In the genomic region with DNA sequence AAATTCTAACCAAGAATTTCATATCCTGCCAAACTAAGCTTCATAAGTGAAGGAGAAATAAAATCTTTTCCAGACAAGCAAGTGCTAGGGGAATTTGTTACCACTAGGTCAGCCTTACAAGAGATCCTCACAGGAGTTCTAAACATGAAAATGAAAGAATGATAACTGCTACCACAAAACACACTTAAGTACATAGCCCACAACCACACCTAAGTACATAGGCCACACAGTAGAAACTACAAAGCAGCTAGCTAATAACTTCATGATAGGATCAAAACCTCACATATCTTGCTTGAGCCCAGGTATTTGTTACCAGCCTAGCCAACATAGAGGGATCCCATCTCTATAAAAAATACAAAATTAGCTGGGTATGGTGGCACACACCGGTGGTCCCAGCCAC, we compare ENCODE assay signal across 30 cellular contexts.
"Had no signal": no experiment of that assay in that cellular context is flagged by ENCODE, and none has a peak within 500 bp of the region (broad histone marks: within the 10 kb centered on the region; RNA-seq: fewer than 3 reads in every experiment).

No MANE protein-coding gene starts in this region.

- H3K27ac Mint-ChIP-seq: activated CD4-positive, alpha-beta memory T cell treated with anti-CD3 and anti-CD28 coated beads for 36 hours; activated CD4-positive, alpha-beta T cell treated with anti-CD3 and anti-CD28 coated beads for 36 hours; activated CD4-positive, alpha-beta T cell treated with anti-CD3 and anti-CD28 coated beads, Interleukin-2, amount 10 ng/mL, durations not matched to agents 24 days and 14 days; activated CD8-positive, alpha-beta memory T cell treated with anti-CD3 and anti-CD28 coated beads, Interleukin-2, amount 10 ng/mL, durations not matched to agents 7 days and 5 days; activated CD8-positive, alpha-beta T cell treated with anti-CD3 and anti-CD28 coated beads, Interleukin-2, amount 10 ng/mL, durations not matched to agents 7 days and 5 days; activated naive CD4-positive, alpha-beta T cell treated with anti-CD3 and anti-CD28 coated beads for 36 hours; activated naive CD4-positive, alpha-beta T cell treated with anti-CD3 and anti-CD28 coated beads, Interleukin-2, amount 50 U/mL, for 24 hours; activated T-helper 1 cell treated with anti-CD3 and anti-CD28 coated beads, Interleukin-12 subunit alpha, Interleukin-12 subunit beta, Interleukin-2, Interleukin-4 antibody, amounts not matched to agents 30 ng/mL and 10 ng/mL and 1 ng/mL, durations not matched to agents 14 hours and 24 hours and 36 hours; activated T-helper 2 cell treated with anti-CD3 and anti-CD28 coated beads, Interferon-gamma antibody, Interleukin-2, Interleukin-4, amounts not matched to agents 10 μg/mL and 5 μg/mL and 100 μg/mL, durations not matched to agents 14 hours and 24 hours and 36 hours; dendritic cell treated with granulocyte-macrophage colony-stimulating factor and Interleukin-4, amounts not matched to agents 40 ng/mL and 50 ng/mL, for 4 days; endodermal cell had no signal

- H3K27me3 Mint-ChIP-seq: activated CD4-positive, alpha-beta memory T cell treated with anti-CD3 and anti-CD28 coated beads for 36 hours; activated CD4-positive, alpha-beta T cell treated with anti-CD3 and anti-CD28 coated beads for 36 hours; activated CD4-positive, alpha-beta T cell treated with anti-CD3 and anti-CD28 coated beads, Interleukin-2, amount 10 ng/mL, durations not matched to agents 24 days and 14 days; activated CD8-positive, alpha-beta memory T cell treated with anti-CD3 and anti-CD28 coated beads, Interleukin-2, amount 10 ng/mL, durations not matched to agents 7 days and 5 days; dendritic cell treated with granulocyte-macrophage colony-stimulating factor and Interleukin-4, amounts not matched to agents 40 ng/mL and 50 ng/mL, for 4 days had no signal

- FAIRE-seq: astrocyte, bronchial epithelial cell, frontal cortex had no signal

- H3K4me1 Mint-ChIP-seq: activated CD4-positive, alpha-beta T cell treated with anti-CD3 and anti-CD28 coated beads for 36 hours; activated CD4-positive, alpha-beta T cell treated with anti-CD3 and anti-CD28 coated beads, Interleukin-2, amount 10 ng/mL, durations not matched to agents 24 days and 14 days; activated naive CD4-positive, alpha-beta T cell treated with anti-CD3 and anti-CD28 coated beads, Interleukin-2, amount 50 U/mL, for 24 hours; central memory CD8-positive, alpha-beta T cell; endodermal cell had no signal

- H3K36me3 ChIP-seq: brain microvascular endothelial cell had no signal

- H3K4me3 ChIP-seq: coronary artery, dorsolateral prefrontal cortex had no signal

- H3K27ac ChIP-seq: brain microvascular endothelial cell, coronary artery, dorsolateral prefrontal cortex had no signal

- H3K4me3 Mint-ChIP-seq: activated CD4-positive, alpha-beta memory T cell treated with anti-CD3 and anti-CD28 coated beads for 36 hours; activated CD4-positive, alpha-beta T cell treated with anti-CD3 and anti-CD28 coated beads for 36 hours; activated CD4-positive, alpha-beta T cell treated with anti-CD3 and anti-CD28 coated beads, Interleukin-2, amount 10 ng/mL, durations not matched to agents 24 days and 14 days; activated CD8-positive, alpha-beta memory T cell treated with anti-CD3 and anti-CD28 coated beads, Interleukin-2, amount 10 ng/mL, durations not matched to agents 7 days and 5 days; activated CD8-positive, alpha-beta T cell treated with anti-CD3 and anti-CD28 coated beads, Interleukin-2, amount 10 ng/mL, durations not matched to agents 7 days and 5 days; activated naive CD4-positive, alpha-beta T cell treated with anti-CD3 and anti-CD28 coated beads for 36 hours; activated naive CD4-positive, alpha-beta T cell treated with anti-CD3 and anti-CD28 coated beads, Interleukin-2, amount 50 U/mL, for 24 hours; activated T-helper 1 cell treated with anti-CD3 and anti-CD28 coated beads, Interleukin-12 subunit alpha, Interleukin-12 subunit beta, Interleukin-2, Interleukin-4 antibody, amounts not matched to agents 30 ng/mL and 10 ng/mL and 1 ng/mL, durations not matched to agents 14 hours and 24 hours and 36 hours; central memory CD8-positive, alpha-beta T cell; dendritic cell treated with granulocyte-macrophage colony-stimulating factor and Interleukin-4, amounts not matched to agents 40 ng/mL and 50 ng/mL, for 4 days; endodermal cell had no signal

- H3K27me3 ChIP-seq: brain microvascular endothelial cell, dorsolateral prefrontal cortex had no signal

- DNase-seq: activated CD4-positive, alpha-beta memory T cell treated with anti-CD3 and anti-CD28 coated beads for 36 hours; activated CD4-positive, alpha-beta T cell treated with anti-CD3 and anti-CD28 coated beads for 36 hours; activated CD4-positive, alpha-beta T cell treated with anti-CD3 and anti-CD28 coated beads, Interleukin-2, amount 10 ng/mL, durations not matched to agents 24 days and 14 days; activated CD4-positive, CD25-positive, alpha-beta regulatory T cell; activated CD4-positive, CD25-positive, alpha-beta regulatory T cell treated with anti-CD3 and anti-CD28 coated beads, Interleukin-2, amount 50 U/mL, for 72 hours; activated CD8-positive, alpha-beta memory T cell treated with anti-CD3 and anti-CD28 coated beads, Interleukin-2, amount 10 ng/mL, durations not matched to agents 7 days and 5 days; activated CD8-positive, alpha-beta memory T cell treated with anti-CD3 and anti-CD28 coated beads, Interleukin-2, amount 50 U/mL, for 4 hours; activated CD8-positive, alpha-beta T cell treated with anti-CD3 and anti-CD28 coated beads, Interleukin-2, amount 10 ng/mL, durations not matched to agents 7 days and 5 days; activated effector memory CD4-positive, alpha-beta T cell treated with anti-CD3 and anti-CD28 coated beads, Interleukin-2, amount 50 U/mL, for 16 hours; activated naive CD4-positive, alpha-beta T cell treated with anti-CD3 and anti-CD28 coated beads for 36 hours; activated T-cell treated with anti-CD3 and anti-CD28 coated beads, Interleukin-2, amount 50 U/mL, for 1 hour; activated T-cell treated with anti-CD3 and anti-CD28 coated beads, Interleukin-2, amount 50 U/mL, for 48 hours; amniotic stem cell; anterior cingulate cortex; brain microvascular endothelial cell; dorsolateral prefrontal cortex; effector memory CD4-positive, alpha-beta T cell; endodermal cell; foreskin fibroblast; head of caudate nucleus had no signal

- ATAC-seq: activated CD4-positive, alpha-beta T cell treated with anti-CD3 and anti-CD28 coated beads for 36 hours; activated CD8-positive, alpha-beta memory T cell treated with anti-CD3 and anti-CD28 coated beads, Interleukin-2, amount 10 ng/mL, durations not matched to agents 7 days and 5 days; activated CD8-positive, alpha-beta T cell treated with anti-CD3 and anti-CD28 coated beads, Interleukin-2, amount 10 ng/mL, durations not matched to agents 7 days and 5 days; esophagus mucosa had no signal
